In the genomic region with DNA sequence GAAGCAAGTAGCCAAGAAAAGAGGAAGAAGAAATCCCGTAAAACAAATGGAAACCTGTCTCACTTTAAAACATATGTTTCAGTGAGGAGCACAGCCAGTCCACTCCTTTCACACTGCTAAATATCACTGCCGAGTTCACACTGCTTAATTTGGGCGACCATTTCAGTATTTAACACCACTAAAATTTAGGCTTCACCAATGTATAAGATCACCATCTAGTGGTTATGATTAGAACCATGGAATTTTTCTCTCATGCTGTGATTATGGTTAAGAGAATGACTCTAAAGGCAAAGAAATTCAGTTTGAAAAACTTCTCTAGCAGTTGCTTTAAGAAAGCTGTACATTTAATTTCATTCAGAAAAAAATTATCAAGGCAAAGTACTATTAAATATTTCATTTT, we compare ENCODE assay signal across 8 cellular contexts. TPM values are rescaled to one million over a fixed set of nuclear protein-coding genes. Genes with fewer than 3 reads are reported as not detected.
DNase-seq lines count a peak whose midpoint lies in the region; ATAC-seq and TF ChIP-seq lines count a peak whose summit lies in the region.

No MANE protein-coding gene starts in this region.

- H3K9me3 ChIP-seq in WERI-Rb-1 (ENCODE audit: severe bottlenecking) (no peaks in the 10 kb centered on the region), heart left ventricle (peaks cover 0 to 4% (median 0%) of the 10 kb centered on the region in 12 donors)

- H3K9me2 ChIP-seq in GM23338 (ENCODE audit: insufficient read depth), result no peaks in the 10 kb centered on the region

- H3K9me3 Mint-ChIP-seq in GM23338, result no peaks in the 10 kb centered on the region

- H3K36me3 ChIP-seq in GM23338 (ENCODE audit: insufficient read depth), result no peaks in the 10 kb centered on the region
- peaks cover 1% of the 10 kb centered on the region; the same call in 1 of the 2 replicates for H3K36me3 ChIP-seq in WERI-Rb-1
- no peaks in the 10 kb centered on the region for H3K36me3 ChIP-seq in heart left ventricle

- ATAC-seq in GM23338 (no peak), heart left ventricle (peak in 2 of 4 donors; percentile 68 to 70)

- no peak overlapping the region for H3K27ac Mint-ChIP-seq in GM23338

- DNase-seq in AG04449 (ENCODE audit: low read depth, low spot score) (no peak), GM03348 (ENCODE audit: low spot score) (peak; percentile 62), GM23338 (ENCODE audit: low spot score) (peak; percentile 31), KG1 (lab: John Stamatoyannopoulos, UW) (peak; percentile 37), WERI-Rb-1 (no peak), heart left ventricle (no peak), smooth muscle cell of the brain vasculature (ENCODE audit: low read depth, low spot score) (peak; percentile 29)
- no peak for DNase-seq in effector CD4-positive, alpha-beta T cell

- no peak overlapping the region for H3K4me3 Mint-ChIP-seq in GM23338

- H3K4me3 ChIP-seq in AG04449 (ENCODE audit: low read depth, low read length) (no peak overlapping the region), GM23338 (no peak overlapping the region), WERI-Rb-1 (ENCODE audit: low read depth, low read length) (no peak overlapping the region), heart left ventricle (no peak overlapping the region)

- POLR2A ChIA-PET in AG04449 (lab: Yijun Ruan, JAX), result interaction anchor here (0.8 to 1.0 kb wide), 2 partner anchors 12 to 17 kb away, joined by 3 to 4 read pairs; a partner anchor contains a TSS

- TF ChIP-seq POLR2A in heart left ventricle (IDR thresholded peaks at IDR 0.05), result no peak

- WGBS in heart left ventricle, 4 donors, result 26 to 34% (median 32%) methylated on average over 3 of the region's 3 CpGs

- H3K27me3 Mint-ChIP-seq in GM23338 (ENCODE audit: insufficient read depth, low read depth, poor library complexity), result no peaks in the 10 kb centered on the region

- H3K36me3 Mint-ChIP-seq in GM23338 (ENCODE audit: low read depth), result peaks cover 15% of the 10 kb centered on the region

- CTCF ChIA-PET in AG04449 (lab: Yijun Ruan, JAX), result interaction anchor here (0.6 to 3.1 kb wide), 45 partner anchors 8 to 861 kb away, joined by 3 to 27 read pairs (median 4); a partner anchor contains a TSS

- no peak overlapping the region for H2AFZ ChIP-seq in GM23338

- H3K4me1 ChIP-seq in GM23338 (ENCODE audit: insufficient read depth) (peaks cover 4% of the 10 kb centered on the region; the same call in 1 of the 2 replicates), heart left ventricle (peaks cover 0 to 22% (median 6%) of the 10 kb centered on the region in 12 donors)

- H3K79me2 ChIP-seq in GM23338 (replicated peaks; ENCODE audit: insufficient read depth), result peaks cover 100% of the 10 kb centered on the region

- TF ChIP-seq CTCF in AG04449 (IDR thresholded peaks at IDR 0.05; ENCODE audit: insufficient read depth, low read length, missing control alignments), result peak; percentile 36
- TF ChIP-seq CTCF in GM23338 (conservative IDR thresholded peaks at IDR 0.05; ENCODE audit: low read depth in 2 of 2), result peak; percentile 43 to 67
- 0 out of 2 replicates have a peak, but pooled peaks have one; percentile 19 for TF ChIP-seq CTCF in WERI-Rb-1 (IDR thresholded peaks at IDR 0.05; ENCODE audit: low read depth, low read length)
- TF ChIP-seq CTCF in heart left ventricle (IDR thresholded peaks at IDR 0.05), result peak; percentile 24 to 64 (median 42)

- no peaks in the 10 kb centered on the region for H3F3A ChIP-seq in GM23338 (replicated peaks; ENCODE audit: low read depth)

- peaks cover 23% of the 10 kb centered on the region; the same call in 2 of the 3 replicates for H3K4me1 Mint-ChIP-seq in GM23338

- H3K27ac ChIP-seq in GM23338 (ENCODE audit: low read depth), result no peak overlapping the region
- H3K27ac ChIP-seq in WERI-Rb-1, result no peak overlapping the region
- no peak overlapping the region for H3K27ac ChIP-seq in heart left ventricle

- no peaks in the 10 kb centered on the region for H3K27me3 ChIP-seq in GM23338 (ENCODE audit: insufficient read depth)
- no peaks in the 10 kb centered on the region for H3K27me3 ChIP-seq in WERI-Rb-1 (ENCODE audit: insufficient read depth, low read depth, severe bottlenecking)
- no peaks in the 10 kb centered on the region for H3K27me3 ChIP-seq in heart left ventricle

- intact Hi-C loops in heart left ventricle (cut with DNase I), result loop anchor here in 9 of 10 donors (1.0 to 5.0 kb wide), 3 partner anchors 57 to 155 kb away; no protein-coding TSS in a partner anchor

- peaks cover 25% of the 10 kb centered on the region for H4K20me1 ChIP-seq in GM23338 (replicated peaks; ENCODE audit: insufficient read depth)

- no peak overlapping the region for H3K4me2 ChIP-seq in GM23338

TF ChIP-seq in GM23338, 12 proteins besides CTCF, POLR2A, EP300 and RAD21:
- TF ChIP-seq POLR2AphosphoS5 (IDR thresholded peaks at IDR 0.05; ENCODE audit: low read depth), result no peak
- TF ChIP-seq STAT1 (IDR thresholded peaks at IDR 0.05; ENCODE audit: unreplicated experiment), result no peak
- TF ChIP-seq ZNF114 (CRISPR knock-in tag; IDR thresholded peaks at IDR 0.05), result no peak
- TF ChIP-seq, protein P1, sequence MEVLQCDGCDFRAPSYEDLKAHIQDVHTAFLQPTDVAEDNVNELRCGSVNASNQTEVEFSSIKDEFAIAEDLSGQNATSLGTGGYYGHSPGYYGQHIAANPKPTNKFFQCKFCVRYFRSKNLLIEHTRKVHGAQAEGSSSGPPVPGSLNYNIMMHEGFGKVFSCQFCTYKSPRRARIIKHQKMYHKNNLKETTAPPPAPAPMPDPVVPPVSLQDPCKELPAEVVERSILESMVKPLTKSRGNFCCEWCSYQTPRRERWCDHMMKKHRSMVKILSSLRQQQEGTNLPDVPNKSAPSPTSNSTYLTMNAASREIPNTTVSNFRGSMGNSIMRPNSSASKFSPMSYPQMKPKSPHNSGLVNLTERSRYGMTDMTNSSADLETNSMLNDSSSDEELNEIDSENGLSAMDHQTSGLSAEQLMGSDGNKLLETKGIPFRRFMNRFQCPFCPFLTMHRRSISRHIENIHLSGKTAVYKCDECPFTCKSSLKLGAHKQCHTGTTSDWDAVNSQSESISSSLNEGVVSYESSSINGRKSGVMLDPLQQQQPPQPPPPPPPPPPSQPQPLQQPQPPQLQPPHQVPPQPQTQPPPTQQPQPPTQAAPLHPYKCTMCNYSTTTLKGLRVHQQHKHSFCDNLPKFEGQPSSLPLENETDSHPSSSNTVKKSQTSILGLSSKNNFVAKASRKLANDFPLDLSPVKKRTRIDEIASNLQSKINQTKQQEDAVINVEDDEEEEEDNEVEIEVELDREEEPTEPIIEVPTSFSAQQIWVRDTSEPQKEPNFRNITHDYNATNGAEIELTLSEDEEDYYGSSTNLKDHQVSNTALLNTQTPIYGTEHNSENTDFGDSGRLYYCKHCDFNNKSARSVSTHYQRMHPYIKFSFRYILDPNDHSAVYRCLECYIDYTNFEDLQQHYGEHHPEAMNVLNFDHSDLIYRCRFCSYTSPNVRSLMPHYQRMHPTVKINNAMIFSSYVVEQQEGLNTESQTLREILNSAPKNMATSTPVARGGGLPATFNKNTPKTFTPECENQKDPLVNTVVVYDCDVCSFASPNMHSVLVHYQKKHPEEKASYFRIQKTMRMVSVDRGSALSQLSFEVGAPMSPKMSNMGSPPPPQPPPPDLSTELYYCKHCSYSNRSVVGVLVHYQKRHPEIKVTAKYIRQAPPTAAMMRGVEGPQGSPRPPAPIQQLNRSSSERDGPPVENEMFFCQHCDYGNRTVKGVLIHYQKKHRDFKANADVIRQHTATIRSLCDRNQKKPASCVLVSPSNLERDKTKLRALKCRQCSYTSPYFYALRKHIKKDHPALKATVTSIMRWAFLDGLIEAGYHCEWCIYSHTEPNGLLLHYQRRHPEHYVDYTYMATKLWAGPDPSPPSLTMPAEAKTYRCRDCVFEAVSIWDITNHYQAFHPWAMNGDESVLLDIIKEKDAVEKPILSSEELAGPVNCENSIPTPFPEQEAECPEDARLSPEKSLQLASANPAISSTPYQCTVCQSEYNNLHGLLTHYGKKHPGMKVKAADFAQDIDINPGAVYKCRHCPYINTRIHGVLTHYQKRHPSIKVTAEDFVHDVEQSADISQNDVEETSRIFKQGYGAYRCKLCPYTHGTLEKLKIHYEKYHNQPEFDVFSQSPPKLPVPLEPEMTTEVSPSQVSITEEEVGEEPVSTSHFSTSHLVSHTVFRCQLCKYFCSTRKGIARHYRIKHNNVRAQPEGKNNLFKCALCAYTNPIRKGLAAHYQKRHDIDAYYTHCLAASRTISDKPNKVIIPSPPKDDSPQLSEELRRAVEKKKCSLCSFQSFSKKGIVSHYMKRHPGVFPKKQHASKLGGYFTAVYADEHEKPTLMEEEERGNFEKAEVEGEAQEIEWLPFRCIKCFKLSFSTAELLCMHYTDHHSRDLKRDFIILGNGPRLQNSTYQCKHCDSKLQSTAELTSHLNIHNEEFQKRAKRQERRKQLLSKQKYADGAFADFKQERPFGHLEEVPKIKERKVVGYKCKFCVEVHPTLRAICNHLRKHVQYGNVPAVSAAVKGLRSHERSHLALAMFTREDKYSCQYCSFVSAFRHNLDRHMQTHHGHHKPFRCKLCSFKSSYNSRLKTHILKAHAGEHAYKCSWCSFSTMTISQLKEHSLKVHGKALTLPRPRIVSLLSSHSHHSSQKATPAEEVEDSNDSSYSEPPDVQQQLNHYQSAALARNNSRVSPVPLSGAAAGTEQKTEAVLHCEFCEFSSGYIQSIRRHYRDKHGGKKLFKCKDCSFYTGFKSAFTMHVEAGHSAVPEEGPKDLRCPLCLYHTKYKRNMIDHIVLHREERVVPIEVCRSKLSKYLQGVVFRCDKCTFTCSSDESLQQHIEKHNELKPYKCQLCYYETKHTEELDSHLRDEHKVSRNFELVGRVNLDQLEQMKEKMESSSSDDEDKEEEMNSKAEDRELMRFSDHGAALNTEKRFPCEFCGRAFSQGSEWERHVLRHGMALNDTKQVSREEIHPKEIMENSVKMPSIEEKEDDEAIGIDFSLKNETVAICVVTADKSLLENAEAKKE (CRISPR knock-in tag; IDR thresholded peaks at IDR 0.05), result no peak
- TF ChIP-seq EZH2phosphoT487 (IDR thresholded peaks at IDR 0.05; ENCODE audit: unreplicated experiment), result no peak
- TF ChIP-seq EZH2 (IDR thresholded peaks at IDR 0.05; ENCODE audit: low read depth, unreplicated experiment), result no peak

RNA-seq across cellular contexts. Expression of a gene that starts 16.6 kb away (rescaled TPM):
- 101 and 110 TPM in 2 replicates for total RNA-seq in GM23338 (2014; rRNA removed; shearing (Covaris generic))
- polyA plus RNA-seq in GM23338 (2016; fragmentation: Nextera tagmentation; extraction: Ambion mirVana), result 43.4 and 44.4 TPM in 2 replicates
- 10 to 100 TPM in 8 of 9 donors, 1 to 10 TPM in 1; 8.9 to 25.4 (median 16.0) TPM for total RNA-seq in heart left ventricle
- polyA plus RNA-seq in heart left ventricle, result 1 to 10 TPM; 2.2 to 7.5 TPM

Comparison
In these comparisons a context has a peak if more than half of its experiments do, and no peak if none do; other contexts are left out.
1. DNase-seq: peak in GM03348 (single experiment), GM23338 (single experiment), KG1 (single experiment) and smooth muscle cell of the brain vasculature (single experiment); none in AG04449 (single experiment), WERI-Rb-1 (single experiment), heart left ventricle (0 of 5) and effector CD4-positive, alpha-beta T cell (single experiment).
2. Peak in every context shown above with its lines, with median percentiles within 50 percentile points of each other: CTCF ChIP-seq.